In genomic region chr13:31944262-31945160, GRCh38 we compare ENCODE assay signal across 1 cellular context.
TF ChIP-seq lines count a peak whose summit lies in the region.

No MANE protein-coding gene starts in this region.

TF ChIP-seq in GM12878, 131 proteins besides CTCF, POLR2A, EP300 and RAD21 (continued from another document):
- TF ChIP-seq, protein P1, sequence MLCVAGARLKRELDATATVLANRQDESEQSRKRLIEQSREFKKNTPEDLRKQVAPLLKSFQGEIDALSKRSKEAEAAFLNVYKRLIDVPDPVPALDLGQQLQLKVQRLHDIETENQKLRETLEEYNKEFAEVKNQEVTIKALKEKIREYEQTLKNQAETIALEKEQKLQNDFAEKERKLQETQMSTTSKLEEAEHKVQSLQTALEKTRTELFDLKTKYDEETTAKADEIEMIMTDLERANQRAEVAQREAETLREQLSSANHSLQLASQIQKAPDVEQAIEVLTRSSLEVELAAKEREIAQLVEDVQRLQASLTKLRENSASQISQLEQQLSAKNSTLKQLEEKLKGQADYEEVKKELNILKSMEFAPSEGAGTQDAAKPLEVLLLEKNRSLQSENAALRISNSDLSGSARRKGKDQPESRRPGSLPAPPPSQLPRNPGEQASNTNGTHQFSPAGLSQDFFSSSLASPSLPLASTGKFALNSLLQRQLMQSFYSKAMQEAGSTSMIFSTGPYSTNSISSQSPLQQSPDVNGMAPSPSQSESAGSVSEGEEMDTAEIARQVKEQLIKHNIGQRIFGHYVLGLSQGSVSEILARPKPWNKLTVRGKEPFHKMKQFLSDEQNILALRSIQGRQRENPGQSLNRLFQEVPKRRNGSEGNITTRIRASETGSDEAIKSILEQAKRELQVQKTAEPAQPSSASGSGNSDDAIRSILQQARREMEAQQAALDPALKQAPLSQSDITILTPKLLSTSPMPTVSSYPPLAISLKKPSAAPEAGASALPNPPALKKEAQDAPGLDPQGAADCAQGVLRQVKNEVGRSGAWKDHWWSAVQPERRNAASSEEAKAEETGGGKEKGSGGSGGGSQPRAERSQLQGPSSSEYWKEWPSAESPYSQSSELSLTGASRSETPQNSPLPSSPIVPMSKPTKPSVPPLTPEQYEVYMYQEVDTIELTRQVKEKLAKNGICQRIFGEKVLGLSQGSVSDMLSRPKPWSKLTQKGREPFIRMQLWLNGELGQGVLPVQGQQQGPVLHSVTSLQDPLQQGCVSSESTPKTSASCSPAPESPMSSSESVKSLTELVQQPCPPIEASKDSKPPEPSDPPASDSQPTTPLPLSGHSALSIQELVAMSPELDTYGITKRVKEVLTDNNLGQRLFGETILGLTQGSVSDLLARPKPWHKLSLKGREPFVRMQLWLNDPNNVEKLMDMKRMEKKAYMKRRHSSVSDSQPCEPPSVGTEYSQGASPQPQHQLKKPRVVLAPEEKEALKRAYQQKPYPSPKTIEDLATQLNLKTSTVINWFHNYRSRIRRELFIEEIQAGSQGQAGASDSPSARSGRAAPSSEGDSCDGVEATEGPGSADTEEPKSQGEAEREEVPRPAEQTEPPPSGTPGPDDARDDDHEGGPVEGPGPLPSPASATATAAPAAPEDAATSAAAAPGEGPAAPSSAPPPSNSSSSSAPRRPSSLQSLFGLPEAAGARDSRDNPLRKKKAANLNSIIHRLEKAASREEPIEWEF (IDR thresholded peaks at IDR 0.05; ENCODE audit: insufficient replicate concordance, low read depth, low read length), result no peak
- TF ChIP-seq, protein P2, sequence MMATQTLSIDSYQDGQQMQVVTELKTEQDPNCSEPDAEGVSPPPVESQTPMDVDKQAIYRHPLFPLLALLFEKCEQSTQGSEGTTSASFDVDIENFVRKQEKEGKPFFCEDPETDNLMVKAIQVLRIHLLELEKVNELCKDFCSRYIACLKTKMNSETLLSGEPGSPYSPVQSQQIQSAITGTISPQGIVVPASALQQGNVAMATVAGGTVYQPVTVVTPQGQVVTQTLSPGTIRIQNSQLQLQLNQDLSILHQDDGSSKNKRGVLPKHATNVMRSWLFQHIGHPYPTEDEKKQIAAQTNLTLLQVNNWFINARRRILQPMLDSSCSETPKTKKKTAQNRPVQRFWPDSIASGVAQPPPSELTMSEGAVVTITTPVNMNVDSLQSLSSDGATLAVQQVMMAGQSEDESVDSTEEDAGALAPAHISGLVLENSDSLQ (IDR thresholded peaks at IDR 0.05), result peak; percentile 24; the same call in 1 of the 2 replicates
- TF ChIP-seq MEF2B (IDR thresholded peaks at IDR 0.05; ENCODE audit: partially characterized antibody, poor library complexity, severe bottlenecking) (peak; percentile 71), ATF7 (IDR thresholded peaks at IDR 0.05; ENCODE audit: low read depth) (no peak), RB1 (IDR thresholded peaks at IDR 0.05; ENCODE audit: borderline replicate concordance) (no peak)
- TF ChIP-seq, protein P3, sequence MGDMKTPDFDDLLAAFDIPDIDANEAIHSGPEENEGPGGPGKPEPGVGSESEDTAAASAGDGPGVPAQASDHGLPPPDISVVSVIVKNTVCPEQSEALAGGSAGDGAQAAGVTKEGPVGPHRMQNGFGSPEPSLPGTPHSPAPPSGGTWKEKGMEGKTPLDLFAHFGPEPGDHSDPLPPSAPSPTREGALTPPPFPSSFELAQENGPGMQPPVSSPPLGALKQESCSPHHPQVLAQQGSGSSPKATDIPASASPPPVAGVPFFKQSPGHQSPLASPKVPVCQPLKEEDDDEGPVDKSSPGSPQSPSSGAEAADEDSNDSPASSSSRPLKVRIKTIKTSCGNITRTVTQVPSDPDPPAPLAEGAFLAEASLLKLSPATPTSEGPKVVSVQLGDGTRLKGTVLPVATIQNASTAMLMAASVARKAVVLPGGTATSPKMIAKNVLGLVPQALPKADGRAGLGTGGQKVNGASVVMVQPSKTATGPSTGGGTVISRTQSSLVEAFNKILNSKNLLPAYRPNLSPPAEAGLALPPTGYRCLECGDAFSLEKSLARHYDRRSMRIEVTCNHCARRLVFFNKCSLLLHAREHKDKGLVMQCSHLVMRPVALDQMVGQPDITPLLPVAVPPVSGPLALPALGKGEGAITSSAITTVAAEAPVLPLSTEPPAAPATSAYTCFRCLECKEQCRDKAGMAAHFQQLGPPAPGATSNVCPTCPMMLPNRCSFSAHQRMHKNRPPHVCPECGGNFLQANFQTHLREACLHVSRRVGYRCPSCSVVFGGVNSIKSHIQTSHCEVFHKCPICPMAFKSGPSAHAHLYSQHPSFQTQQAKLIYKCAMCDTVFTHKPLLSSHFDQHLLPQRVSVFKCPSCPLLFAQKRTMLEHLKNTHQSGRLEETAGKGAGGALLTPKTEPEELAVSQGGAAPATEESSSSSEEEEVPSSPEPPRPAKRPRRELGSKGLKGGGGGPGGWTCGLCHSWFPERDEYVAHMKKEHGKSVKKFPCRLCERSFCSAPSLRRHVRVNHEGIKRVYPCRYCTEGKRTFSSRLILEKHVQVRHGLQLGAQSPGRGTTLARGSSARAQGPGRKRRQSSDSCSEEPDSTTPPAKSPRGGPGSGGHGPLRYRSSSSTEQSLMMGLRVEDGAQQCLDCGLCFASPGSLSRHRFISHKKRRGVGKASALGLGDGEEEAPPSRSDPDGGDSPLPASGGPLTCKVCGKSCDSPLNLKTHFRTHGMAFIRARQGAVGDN (IDR thresholded peaks at IDR 0.05), result peak; percentile 71; the same call in 1 of the 2 replicates
